In genomic region chr10:90222372-90222771, GRCh38 we compare ENCODE assay signal across 1 cellular context.
TF ChIP-seq lines count a peak whose summit lies in the region.

No MANE protein-coding gene starts in this region.

TF ChIP-seq in SK-N-SH, 30 proteins besides CTCF, POLR2A, EP300 and RAD21 (continued from another document):
- TF ChIP-seq REST (IDR thresholded peaks at IDR 0.05; ENCODE audit: low read depth, low read length) (no peak), USF2 (IDR thresholded peaks at IDR 0.05; ENCODE audit: borderline replicate concordance, low read depth, low read length) (no peak), GATA2 (CRISPR knock-in tag; IDR thresholded peaks at IDR 0.05) (no peak), FOSL2 (IDR thresholded peaks at IDR 0.05; ENCODE audit: borderline replicate concordance, low read depth) (peak; percentile 72), TEAD4 (IDR thresholded peaks at IDR 0.05; ENCODE audit: borderline replicate concordance, insufficient read depth) (peak; percentile 81; the same call in 1 of the 2 replicates)
